ENCODE assay signal across 8 cellular contexts in genomic region chr4:6641971-6642320, GRCh38. TPM values are rescaled to one million over a fixed set of nuclear protein-coding genes. Genes with fewer than 3 reads are reported as not detected.
DNase-seq lines count a peak whose midpoint lies in the region; ATAC-seq and TF ChIP-seq lines count a peak whose summit lies in the region.

No MANE protein-coding gene starts in this region.

- H3K4me1 ChIP-seq in rectal smooth muscle tissue (ENCODE audit: control insufficient read depth, insufficient read depth, low read length): peaks cover 21% of the 10 kb centered on the region

- H3K9ac ChIP-seq in rectal smooth muscle tissue (ENCODE audit: low read length): no peak overlapping the region

- no peak for DNase-seq in GM06990 (ENCODE audit: extremely low read depth, insufficient read length)
- DNase-seq in T-helper 17 cell: no peak
- peak; percentile 20 for DNase-seq in fibroblast of pulmonary artery (ENCODE audit: low read depth)
- no peak for DNase-seq in posterior vena cava (ENCODE audit: low spot score)
- DNase-seq in head of caudate nucleus: no peak
- no peak for DNase-seq in NCI-H1105 treated with DMSO at 0.1 percent for 48 hours (lab: John Stamatoyannopoulos, UW)

- H3K36me3 ChIP-seq in GM06990 (ENCODE audit: control insufficient read depth, insufficient read depth, low read length) (peaks cover 10% of the 10 kb centered on the region), rectal smooth muscle tissue (ENCODE audit: control insufficient read depth, insufficient read depth, low read length) (peaks cover 13% of the 10 kb centered on the region)

- peaks cover 15% of the 10 kb centered on the region for H3K36me3 Mint-ChIP-seq in T-helper 17 cell (ENCODE audit: low read depth)

- no peak for TF ChIP-seq CTCF in GM06990 (IDR thresholded peaks at IDR 0.05; ENCODE audit: insufficient read depth, low read length, poor library complexity, severe bottlenecking)
- no peak for TF ChIP-seq CTCF in fibroblast of pulmonary artery (IDR thresholded peaks at IDR 0.05; ENCODE audit: low read length, missing control alignments)

- peaks cover 35% of the 10 kb centered on the region for H3K4me1 Mint-ChIP-seq in T-helper 17 cell

- peak overlapping the region; percentile 100 for H3K27ac Mint-ChIP-seq in T-helper 17 cell

- H3K9me3 ChIP-seq in T-helper 17 cell (ENCODE audit: control insufficient read depth, low read length, poor library complexity, severe bottlenecking): no peaks in the 10 kb centered on the region

- peak overlapping the region; percentile 100 for H3K4me3 Mint-ChIP-seq in T-helper 17 cell

- intact Hi-C loops in posterior vena cava (cut with DNase I): no loop called here
- intact Hi-C loops in head of caudate nucleus (cut with DNase I): loop anchor here (2.0 kb wide), 1 partner anchor 67 kb away; the partner anchor contains the start of gene MRFAP1L1

- H3K27me3 ChIP-seq in GM06990 (replicated peaks; ENCODE audit: control insufficient read depth, insufficient read depth, low read length) (no peaks in the 10 kb centered on the region), rectal smooth muscle tissue (ENCODE audit: control insufficient read depth, insufficient read depth, low read length) (no peaks in the 10 kb centered on the region)

- H3K27ac ChIP-seq in rectal smooth muscle tissue (ENCODE audit: low read depth, low read length): peak overlapping the region; percentile 96

- no peaks in the 10 kb centered on the region for H3K27me3 Mint-ChIP-seq in T-helper 17 cell

- peak overlapping the region; percentile 89 for H3K4me3 ChIP-seq in GM06990 (replicated peaks; ENCODE audit: low read depth, low read length)
- H3K4me3 ChIP-seq in fibroblast of pulmonary artery (replicated peaks; ENCODE audit: low read depth, low read length): peak overlapping the region; percentile 95
- peak overlapping the region; percentile 97 for H3K4me3 ChIP-seq in rectal smooth muscle tissue (ENCODE audit: low read length)

- no peak for ATAC-seq in T-helper 17 cell
- no peak for ATAC-seq in HG03521 (IDR thresholded peaks at IDR 0.05; ENCODE audit: unreplicated experiment)

RNA-seq across cellular contexts. Expression of gene MRFAP1, which starts 1.5 kb away (rescaled TPM):
- total RNA-seq in T-helper 17 cell (100 to 1,000 TPM; 158 to 163 TPM), posterior vena cava (100 to 1,000 TPM; 223 to 237 TPM)

RNA-seq across cellular contexts. Expression of gene S100P, which starts 51.7 kb away (rescaled TPM):
- 1 to 10 TPM; 2.1 to 3.8 TPM for total RNA-seq in T-helper 17 cell
- 1 to 10 TPM; 3.5 to 7.8 TPM for total RNA-seq in posterior vena cava
